ENCODE assay signal across 30 cellular contexts in genomic region chr18:76053551-76053950, GRCh38.
"Had no signal": no experiment of that assay in that cellular context is flagged by ENCODE, and none has a peak within 500 bp of the region (broad histone marks: within the 10 kb centered on the region; RNA-seq: fewer than 3 reads in every experiment).

No MANE protein-coding gene starts in this region.

- H3K27me3 Mint-ChIP-seq: stimulated activated memory B cell treated with anti-CD40 and anti-IgM and Interleukin-4, amounts not matched to agents 10 μg/mL and 1 μg/mL and 100 μg/mL, for 72 hours had no signal

- H2AFZ ChIP-seq: parathyroid adenoma had no signal

- DNase-seq: naive thymus-derived CD4-positive, alpha-beta T cell; natural killer cell; occipital lobe; ovary; posterior cingulate gyrus; psoas muscle; right cardiac atrium; right lobe of liver; sigmoid colon; small intestine; stimulated activated CD4-positive, alpha-beta T cell treated with anti-CD3 and anti-CD28 coated beads, Interleukin-15, amount 100 ng/mL, for 24 hours; stimulated activated CD4-positive, alpha-beta T cell treated with anti-CD3 and anti-CD28 coated beads, Interleukin-2, amount 100 ng/mL, for 24 hours; stimulated activated CD4-positive, alpha-beta T cell treated with anti-CD3 and anti-CD28 coated beads, Interleukin-2, amount 100 ng/mL, for 48 hours; stimulated activated CD4-positive, alpha-beta T cell treated with anti-CD3 and anti-CD28 coated beads, Interleukin-4, amount 100 ng/mL, for 24 hours; stimulated activated naive CD4-positive, alpha-beta T cell; stimulated activated naive CD8-positive, alpha-beta T cell treated with anti-CD3 and anti-CD28 coated beads, Interleukin-15, amount 100 ng/mL, for 72 hours; stimulated activated naive CD8-positive, alpha-beta T cell treated with anti-CD3 and anti-CD28 coated beads, Interleukin-15, Interleukin-2, amounts not matched to agents 100 U/mL and 50 U/mL, for 24 hours; substantia nigra; testis; tibial artery; transverse colon; upper lobe of right lung; uterus had no signal

- H3K9me3 ChIP-seq: ovary, psoas muscle, right lobe of liver, sigmoid colon, suprapubic skin, testis, tibial artery, transverse colon, upper lobe of right lung, uterus had no signal

- ATAC-seq: naive thymus-derived CD4-positive, alpha-beta T cell; natural killer cell; psoas muscle; right cardiac atrium; right lobe of liver; stimulated activated memory B cell treated with anti-CD40 and anti-IgM and Interleukin-4, amounts not matched to agents 10 μg/mL and 1 μg/mL and 100 μg/mL, for 72 hours; stimulated activated naive CD8-positive, alpha-beta T cell treated with anti-CD3 and anti-CD28 coated beads, Interleukin-15, amount 100 ng/mL, for 72 hours; stimulated activated naive CD8-positive, alpha-beta T cell treated with anti-CD3 and anti-CD28 coated beads, Interleukin-15, Interleukin-2, amounts not matched to agents 100 U/mL and 50 U/mL, for 24 hours; upper lobe of right lung had no signal

- H3K27ac Mint-ChIP-seq: naive thymus-derived CD4-positive, alpha-beta T cell; natural killer cell; nephron; progenitor cell of endocrine pancreas; stimulated activated memory B cell treated with anti-CD40 and anti-IgM and Interleukin-4, amounts not matched to agents 10 μg/mL and 1 μg/mL and 100 μg/mL, for 72 hours; stimulated activated naive CD8-positive, alpha-beta T cell treated with anti-CD3 and anti-CD28 coated beads, Interleukin-15, amount 100 ng/mL, for 72 hours; type B pancreatic cell had no signal

- H3K27me3 ChIP-seq: ovary, right lobe of liver, sigmoid colon, suprapubic skin, testis, tibial artery, transverse colon, upper lobe of right lung, uterus had no signal

- H3K27ac ChIP-seq: parathyroid adenoma, psoas muscle, right lobe of liver, sigmoid colon, suprapubic skin, testis, tibial artery, transverse colon, upper lobe of right lung, uterus had no signal

- H3K36me3 ChIP-seq: ovary, right lobe of liver, sigmoid colon, suprapubic skin, tibial artery, transverse colon, upper lobe of right lung, uterus had no signal

- H3K79me2 ChIP-seq: parathyroid adenoma had no signal

- H3K9me3 Mint-ChIP-seq: natural killer cell; nephron; neural crest cell; stimulated activated naive CD8-positive, alpha-beta T cell treated with anti-CD3 and anti-CD28 coated beads, Interleukin-15, amount 100 ng/mL, for 72 hours; type B pancreatic cell had no signal

- H3K4me1 Mint-ChIP-seq: naive thymus-derived CD4-positive, alpha-beta T cell; natural killer cell; neural crest cell; stimulated activated memory B cell treated with anti-CD40 and anti-IgM and Interleukin-4, amounts not matched to agents 10 μg/mL and 1 μg/mL and 100 μg/mL, for 72 hours; stimulated activated naive CD8-positive, alpha-beta T cell treated with anti-CD3 and anti-CD28 coated beads, Interleukin-15, amount 100 ng/mL, for 72 hours had no signal

- H3K36me3 Mint-ChIP-seq: naive thymus-derived CD4-positive, alpha-beta T cell; natural killer cell; stimulated activated memory B cell treated with anti-CD40 and anti-IgM and Interleukin-4, amounts not matched to agents 10 μg/mL and 1 μg/mL and 100 μg/mL, for 72 hours; type B pancreatic cell had no signal

- H3K4me3 ChIP-seq: ovary, psoas muscle, right lobe of liver, sigmoid colon, suprapubic skin, testis, tibial artery, transverse colon, upper lobe of right lung, uterus had no signal

- H3K4me1 ChIP-seq: parathyroid adenoma, psoas muscle, right lobe of liver, suprapubic skin, tibial artery, transverse colon, uterus had no signal

- H3K4me3 Mint-ChIP-seq: naive thymus-derived CD4-positive, alpha-beta T cell; natural killer cell; nephron; neural crest cell; stimulated activated memory B cell treated with anti-CD40 and anti-IgM and Interleukin-4, amounts not matched to agents 10 μg/mL and 1 μg/mL and 100 μg/mL, for 72 hours; stimulated activated naive CD8-positive, alpha-beta T cell treated with anti-CD3 and anti-CD28 coated beads, Interleukin-15, amount 100 ng/mL, for 72 hours; type B pancreatic cell had no signal
